Comparison of ENCODE assay signal across 3 cellular contexts in genomic region chr6:34556031-34556471, GRCh38.
TF ChIP-seq lines count a peak whose summit lies in the region.

TSS of gene SPDEF (minus strand) at chr6:34556329. CDS start at chr6:34544455, 11,874 bp downstream.

TF ChIP-seq in SK-N-SH treated with all-trans-retinoic acid at 6 μM for 48 hours, 23 proteins besides CTCF, POLR2A, EP300 and RAD21:
- TF ChIP-seq PPARA (CRISPR knock-in tag; IDR thresholded peaks at IDR 0.05; ENCODE audit: borderline replicate concordance) (no peak), OSR1 (CRISPR knock-in tag; IDR thresholded peaks at IDR 0.05) (no peak), ZC3H10 (CRISPR knock-in tag; IDR thresholded peaks at IDR 0.05) (no peak), TCF4 (CRISPR knock-in tag; IDR thresholded peaks at IDR 0.05; ENCODE audit: borderline replicate concordance) (no peak), ZNF565 (CRISPR knock-in tag; conservative IDR thresholded peaks at IDR 0.05; ENCODE audit: low read depth) (no peak), ISL1 (CRISPR knock-in tag; IDR thresholded peaks at IDR 0.05) (no peak), CSRNP3 (CRISPR knock-in tag; IDR thresholded peaks at IDR 0.05) (no peak), ZFP3 (CRISPR knock-in tag; IDR thresholded peaks at IDR 0.05) (no peak), ZNF70 (CRISPR knock-in tag; IDR thresholded peaks at IDR 0.05) (no peak), SNAI2 (CRISPR knock-in tag; IDR thresholded peaks at IDR 0.05) (no peak), PATZ1 (CRISPR knock-in tag; IDR thresholded peaks at IDR 0.05; ENCODE audit: borderline replicate concordance) (no peak), POU6F1 (CRISPR knock-in tag; IDR thresholded peaks at IDR 0.05; ENCODE audit: borderline replicate concordance, low read depth) (no peak), ZNF8 (CRISPR knock-in tag; IDR thresholded peaks at IDR 0.05) (no peak), ARNTL (CRISPR knock-in tag; IDR thresholded peaks at IDR 0.05; ENCODE audit: borderline replicate concordance, low read depth) (no peak), CSDC2 (CRISPR knock-in tag; IDR thresholded peaks at IDR 0.05) (no peak), BACH2 (CRISPR knock-in tag; IDR thresholded peaks at IDR 0.05; ENCODE audit: borderline replicate concordance) (no peak), TOX (CRISPR knock-in tag; IDR thresholded peaks at IDR 0.05; ENCODE audit: borderline replicate concordance) (no peak)

TF ChIP-seq in SK-N-SH, 30 proteins besides CTCF, POLR2A, EP300 and RAD21:
- TF ChIP-seq TEAD4 (IDR thresholded peaks at IDR 0.05; ENCODE audit: borderline replicate concordance, insufficient read depth) (no peak), RXRA (IDR thresholded peaks at IDR 0.05; ENCODE audit: borderline replicate concordance, low read depth) (no peak), GATA2 (CRISPR knock-in tag; IDR thresholded peaks at IDR 0.05) (no peak), ELF1 (IDR thresholded peaks at IDR 0.05) (no peak), GABPA (IDR thresholded peaks at IDR 0.05; ENCODE audit: low read depth) (no peak), ZBTB33 (IDR thresholded peaks at IDR 0.05; ENCODE audit: borderline replicate concordance, low read depth) (no peak), FOSL2 (IDR thresholded peaks at IDR 0.05; ENCODE audit: borderline replicate concordance, low read depth) (no peak), MXI1 (IDR thresholded peaks at IDR 0.05; ENCODE audit: low read depth, low read length) (no peak), FOXJ3 (CRISPR knock-in tag; IDR thresholded peaks at IDR 0.05) (no peak), NRF1 (IDR thresholded peaks at IDR 0.05; ENCODE audit: low read depth, low read length) (no peak), FOXM1 (IDR thresholded peaks at IDR 0.05; ENCODE audit: low read depth) (no peak)

TF ChIP-seq in K562, 482 proteins besides CTCF, POLR2A, EP300 and RAD21:
- TF ChIP-seq KDM2B (CRISPR knock-in tag; IDR thresholded peaks at IDR 0.05) (no peak), RBM34 (IDR thresholded peaks at IDR 0.05; ENCODE audit: borderline replicate concordance, insufficient read depth, low read length) (no peak), HINFP (tag; conservative IDR thresholded peaks at IDR 0.05; ENCODE audit: low read depth) (no peak), POLR2B (IDR thresholded peaks at IDR 0.05; ENCODE audit: low read depth, partially characterized antibody) (no peak), MBD2 (IDR thresholded peaks at IDR 0.05; ENCODE audit: borderline replicate concordance, low read depth) (no peak), ZNF347 (CRISPR knock-in tag; IDR thresholded peaks at IDR 0.05; ENCODE audit: low read depth) (no peak), ETS1 (conservative IDR thresholded peaks at IDR 0.05; ENCODE audit: control insufficient read depth, low read depth, low read length) (no peak), ZNF407 (IDR thresholded peaks at IDR 0.05; ENCODE audit: low read depth) (no peak), MBD1 (CRISPR knock-in tag; IDR thresholded peaks at IDR 0.05) (no peak), TRIM24 (IDR thresholded peaks at IDR 0.05) (no peak), ZNF79 (CRISPR knock-in tag; IDR thresholded peaks at IDR 0.05; ENCODE audit: low read depth) (no peak), PCBP1 (IDR thresholded peaks at IDR 0.05; ENCODE audit: low read depth, low read length, poor library complexity, severe bottlenecking) (peak; percentile 19), ARID3A (IDR thresholded peaks at IDR 0.05; ENCODE audit: borderline replicate concordance, low read depth, low read length) (no peak), ZZZ3 (IDR thresholded peaks at IDR 0.05) (no peak), SPI1 (IDR thresholded peaks at IDR 0.05; ENCODE audit: borderline replicate concordance, low read depth, low read length) (peak; percentile 26; the same call in 1 of the 2 replicates), CEBPG (CRISPR knock-in tag; IDR thresholded peaks at IDR 0.05) (no peak), CEBPG (tag; conservative IDR thresholded peaks at IDR 0.05 in 1 of 2, IDR thresholded peaks at IDR 0.05 in 1 of 2) (no peak), RERE (CRISPR knock-in tag; IDR thresholded peaks at IDR 0.05; ENCODE audit: borderline replicate concordance) (no peak)
